Comparison of ENCODE assay signal across 20 cellular contexts in the genomic region with DNA sequence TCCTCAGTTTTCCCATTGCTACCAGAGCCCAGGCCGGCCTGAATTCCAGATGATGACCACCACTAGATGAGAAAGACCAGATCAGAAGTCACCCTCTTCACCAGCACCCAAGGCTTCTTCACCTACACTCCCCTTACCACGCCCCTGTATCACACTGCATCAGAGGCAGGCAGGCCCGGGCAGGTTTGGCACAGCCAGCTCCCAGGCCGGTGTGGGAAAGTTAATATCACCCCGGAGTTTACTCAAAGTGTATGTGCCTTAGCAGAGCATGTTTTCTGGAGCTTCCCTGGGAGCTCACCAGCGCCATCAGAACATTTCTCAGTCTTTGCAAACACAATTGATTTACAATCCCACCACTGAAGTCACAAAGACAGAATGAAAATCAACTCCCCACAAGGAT. TPM values are rescaled to one million over a fixed set of nuclear protein-coding genes. Genes with fewer than 3 reads are reported as not detected.
DNase-seq lines count a peak whose midpoint lies in the region; ATAC-seq and TF ChIP-seq lines count a peak whose summit lies in the region.
"Had no signal": no experiment of that assay in that cellular context is flagged by ENCODE, and none has a peak within 500 bp of the region (broad histone marks: within the 10 kb centered on the region; RNA-seq: fewer than 3 reads in every experiment).

No MANE protein-coding gene starts in this region.

- TF ChIP-seq CTCF in SU-DHL-6 (IDR thresholded peaks at IDR 0.05; ENCODE audit: insufficient read depth, low read length, poor library complexity, severe bottlenecking) (no peak), prostate gland (IDR thresholded peaks at IDR 0.05) (no peak)

- H3K9me3 ChIP-seq in SU-DHL-6 (ENCODE audit: insufficient read depth, low read length) = no peaks in the 10 kb centered on the region
- no peaks in the 10 kb centered on the region for H3K9me3 ChIP-seq in prostate gland
- no peaks in the 10 kb centered on the region for H3K9me3 ChIP-seq in SJCRH30 (replicated peaks)
- H3K9me3 ChIP-seq: lower lobe of right lung had no signal

- peaks cover 6% of the 10 kb centered on the region for H3K4me1 ChIP-seq in prostate gland (replicated peaks)
- H3K4me1 ChIP-seq in SJCRH30 = peaks cover 10% of the 10 kb centered on the region
- H3K4me1 ChIP-seq: lower lobe of right lung had no signal

- no peaks in the 10 kb centered on the region for H3K79me2 ChIP-seq in SU-DHL-6 (ENCODE audit: insufficient read depth, low read length)

- H4K20me1 ChIP-seq in SU-DHL-6 (ENCODE audit: low read depth, low read length) = no peaks in the 10 kb centered on the region

- H3K4me3 ChIP-seq in SU-DHL-6 (ENCODE audit: insufficient read depth, low read length, poor library complexity, severe bottlenecking) = no peak overlapping the region
- no peak overlapping the region for H3K4me3 ChIP-seq in prostate gland
- H3K4me3 ChIP-seq in SJCRH30 = no peak overlapping the region
- H3K4me3 ChIP-seq: lower lobe of right lung had no signal

- H3K27me3 ChIP-seq in SU-DHL-6 (ENCODE audit: low read length) (no peaks in the 10 kb centered on the region), prostate gland (replicated peaks; ENCODE audit: insufficient read depth) (no peaks in the 10 kb centered on the region), SJCRH30 (no peaks in the 10 kb centered on the region)

- ATAC-seq in GM18858 (IDR thresholded peaks at IDR 0.05; ENCODE audit: unreplicated experiment) = no peak
- ATAC-seq: lower lobe of right lung; naive thymus-derived CD8-positive, alpha-beta T cell had no signal

- peak overlapping the region; percentile 62 for H3K27ac ChIP-seq in SU-DHL-6 (ENCODE audit: low read depth, low read length)
- peak overlapping the region; percentile 33 to 69 for H3K27ac ChIP-seq in prostate gland
- H3K27ac ChIP-seq in SJCRH30 = no peak overlapping the region
- H3K27ac ChIP-seq: lower lobe of right lung had no signal

- WGBS in prostate gland = 30% methylated on average over 6 of the region's 6 CpGs

- H3K4me2 ChIP-seq in SU-DHL-6 (ENCODE audit: low read depth, low read length, poor library complexity, severe bottlenecking) = no peak overlapping the region

- no peaks in the 10 kb centered on the region for H3K36me3 ChIP-seq in SU-DHL-6 (ENCODE audit: low read length)
- no peaks in the 10 kb centered on the region for H3K36me3 ChIP-seq in prostate gland
- H3K36me3 ChIP-seq in SJCRH30 = no peaks in the 10 kb centered on the region
- H3K36me3 ChIP-seq: lower lobe of right lung had no signal

- H3K9ac ChIP-seq in SU-DHL-6 (ENCODE audit: low read length) = peak overlapping the region; percentile 18; the same call in 1 of the 2 replicates

- peaks cover 9% of the 10 kb centered on the region for H3F3A ChIP-seq in SU-DHL-6 (ENCODE audit: insufficient read depth)

- no peak for TF ChIP-seq POLR2A in prostate gland (IDR thresholded peaks at IDR 0.05)

- H3K9me2 ChIP-seq in SU-DHL-6 (replicated peaks; ENCODE audit: insufficient read depth, low read length) = no peaks in the 10 kb centered on the region

- peak; percentile 34 to 74 for DNase-seq in NCI-H2081 (lab: John Stamatoyannopoulos, UW)
- DNase-seq in NCI-H2081 treated with DMSO at 0.1 percent for 48 hours (lab: John Stamatoyannopoulos, UW) = no peak
- DNase-seq in NCI-H128 (lab: John Stamatoyannopoulos, UW; ENCODE audit: unreplicated experiment) = peak; percentile 33
- peak; percentile 92 for DNase-seq in prostate gland (ENCODE audit: low spot score)
- no peak for DNase-seq in SJCRH30
- no peak for DNase-seq in activated T-cell treated with anti-CD3 and anti-CD28 coated beads for 4 hours
- DNase-seq: activated CD4-positive, CD25-positive, alpha-beta regulatory T cell treated with anti-CD3 and anti-CD28 coated beads, Interleukin-2, amount 50 U/mL, for 72 hours; activated CD8-positive, alpha-beta memory T cell treated with anti-CD3 and anti-CD28 coated beads, Interleukin-2, amount 50 U/mL, for 48 hours; activated naive CD4-positive, alpha-beta T cell treated with anti-CD3 and anti-CD28 coated beads, Interleukin-2, amount 10 ng/mL, durations not matched to agents 7 days and 5 days; CD4-positive, alpha-beta memory T cell; GF-D8; HFFc6; lower lobe of right lung; naive thymus-derived CD8-positive, alpha-beta T cell; NCI-H2227 treated with DMSO at 0.1 percent for 48 hours; retina; T-helper 1 cell had no signal

- intact Hi-C loops in prostate gland (cut with DNase I) = loop anchor here (10.0 kb wide), 1 partner anchor 712 kb away; the partner anchor contains the start of gene ARHGAP20

- H2AFZ ChIP-seq in SU-DHL-6 (ENCODE audit: low read depth, low read length, severe bottlenecking) = no peak overlapping the region

RNA-seq across cellular contexts. Expression of gene POU2AF1, which starts 47.5 kb away (rescaled TPM):
- total RNA-seq in prostate gland = 1 to 10 TPM in 1 of 2 donors, under 1 TPM in 1; 0.74 to 1.5 TPM
- total RNA-seq in SJCRH30 (2014; rRNA removed; shearing (Covaris generic)) = not detected in 2 replicates
- total RNA-seq: A673, HFFc6 had no signal

Comparison
In these comparisons a context has a peak if more than half of its experiments do, and no peak if none do; other contexts are left out.
1. DNase-seq: peak in NCI-H2081 (2 of 2), NCI-H128 (single experiment) and prostate gland (single experiment); none in NCI-H2081 treated with DMSO at 0.1 percent for 48 hours (single experiment), SJCRH30 (0 of 2) and activated T-cell treated with anti-CD3 and anti-CD28 coated beads for 4 hours (single experiment).